In the genomic region with DNA sequence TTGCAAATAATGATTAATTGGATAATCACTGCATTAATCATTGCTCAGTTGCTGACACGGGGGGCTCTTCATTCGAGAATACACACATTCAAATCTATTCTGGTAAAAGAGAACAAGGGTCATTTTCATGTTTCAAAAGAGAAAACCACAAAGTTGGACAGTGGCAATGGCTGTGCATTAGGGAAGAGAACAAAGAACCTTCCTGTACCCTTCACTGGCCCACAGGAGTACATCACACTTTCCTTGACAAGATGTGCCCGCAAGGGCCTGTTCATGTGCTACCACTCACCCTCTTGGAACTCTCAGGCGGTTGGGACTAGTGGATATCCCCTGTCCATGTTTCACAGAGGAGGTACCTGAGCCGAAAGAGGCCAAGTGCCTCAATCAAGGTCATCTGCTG, we compare ENCODE assay signal across 33 cellular contexts.
"Had no signal": no experiment of that assay in that cellular context is flagged by ENCODE, and none has a peak within 500 bp of the region (broad histone marks: within the 10 kb centered on the region; RNA-seq: fewer than 3 reads in every experiment).

No MANE protein-coding gene starts in this region.

- H3K36me3 Mint-ChIP-seq: activated CD4-positive, alpha-beta memory T cell treated with anti-CD3 and anti-CD28 coated beads for 36 hours; activated naive CD4-positive, alpha-beta T cell treated with anti-CD3 and anti-CD28 coated beads, Interleukin-2, amount 50 U/mL, for 72 hours; activated naive CD8-positive, alpha-beta T cell treated with anti-CD3 and anti-CD28 coated beads for 36 hours had no signal

- ATAC-seq: activated CD8-positive, alpha-beta T cell treated with anti-CD3 and anti-CD28 coated beads for 36 hours; activated naive CD4-positive, alpha-beta T cell treated with anti-CD3 and anti-CD28 coated beads, Interleukin-2, amount 50 U/mL, for 72 hours; body of pancreas had no signal

- H3K27me3 ChIP-seq: adrenal gland, body of pancreas, cardiac muscle cell had no signal

- H3K4me3 Mint-ChIP-seq: activated B cell treated with CpG ODN at 0.5 μM for 24 hours; activated CD4-positive, alpha-beta memory T cell treated with anti-CD3 and anti-CD28 coated beads for 36 hours; activated CD4-positive, alpha-beta T cell treated with anti-CD3 and anti-CD28 coated beads, Interleukin-2, amount 10 ng/mL, durations not matched to agents 24 days and 14 days; activated CD8-positive, alpha-beta T cell treated with anti-CD3 and anti-CD28 coated beads for 36 hours; activated naive CD8-positive, alpha-beta T cell treated with anti-CD3 and anti-CD28 coated beads for 36 hours; central memory CD8-positive, alpha-beta T cell; T-helper 1 cell treated with Interleukin-12 subunit alpha and Interleukin-12 subunit beta and Interleukin-4 antibody, amounts not matched to agents 30 μg/mL and 1 μg/mL, for 36 hours; T-helper 2 cell treated with Interferon-gamma antibody and Interleukin-4, amounts not matched to agents 5 μg/mL and 100 μg/mL, for 36 hours had no signal

- H3K27ac ChIP-seq: adrenal gland, body of pancreas, cardiac muscle cell, VCaP had no signal

- H3K27me3 Mint-ChIP-seq: activated B cell treated with CpG ODN at 0.5 μM for 24 hours; activated CD4-positive, alpha-beta T cell treated with anti-CD3 and anti-CD28 coated beads, Interleukin-2, amount 10 ng/mL, durations not matched to agents 24 days and 14 days; activated CD8-positive, alpha-beta T cell treated with anti-CD3 and anti-CD28 coated beads for 36 hours; activated naive CD8-positive, alpha-beta T cell treated with anti-CD3 and anti-CD28 coated beads for 36 hours; central memory CD8-positive, alpha-beta T cell had no signal

- H3K4me1 Mint-ChIP-seq: activated B cell treated with CpG ODN at 0.5 μM for 24 hours; activated CD4-positive, alpha-beta T cell treated with anti-CD3 and anti-CD28 coated beads, Interleukin-2, amount 10 ng/mL, durations not matched to agents 24 days and 14 days; central memory CD8-positive, alpha-beta T cell had no signal

- H3K9me3 Mint-ChIP-seq: activated B cell treated with CpG ODN at 0.5 μM for 24 hours; activated CD4-positive, alpha-beta memory T cell treated with anti-CD3 and anti-CD28 coated beads for 36 hours; activated CD4-positive, alpha-beta T cell treated with anti-CD3 and anti-CD28 coated beads, Interleukin-2, amount 10 ng/mL, durations not matched to agents 24 days and 14 days; activated CD8-positive, alpha-beta T cell treated with anti-CD3 and anti-CD28 coated beads for 36 hours; activated naive CD4-positive, alpha-beta T cell treated with anti-CD3 and anti-CD28 coated beads, Interleukin-2, amount 50 U/mL, for 72 hours; activated naive CD8-positive, alpha-beta T cell treated with anti-CD3 and anti-CD28 coated beads for 36 hours; activated T-helper 2 cell treated with anti-CD3 and anti-CD28 coated beads, Interferon-gamma antibody, Interleukin-2, Interleukin-4, amounts not matched to agents 10 μg/mL and 5 μg/mL and 100 μg/mL, durations not matched to agents 14 hours and 24 hours and 36 hours; central memory CD8-positive, alpha-beta T cell; T-helper 1 cell treated with Interleukin-12 subunit alpha and Interleukin-12 subunit beta and Interleukin-4 antibody, amounts not matched to agents 30 μg/mL and 1 μg/mL, for 36 hours; T-helper 2 cell treated with Interferon-gamma antibody and Interleukin-4, amounts not matched to agents 5 μg/mL and 100 μg/mL, for 36 hours had no signal

- H3K9me3 ChIP-seq: adrenal gland, body of pancreas had no signal

- H3K36me3 ChIP-seq: cardiac muscle cell had no signal

- H3K4me3 ChIP-seq: adrenal gland, body of pancreas, cardiac muscle cell had no signal

- H3K27ac Mint-ChIP-seq: activated B cell treated with CpG ODN at 0.5 μM for 24 hours; activated CD4-positive, alpha-beta memory T cell treated with anti-CD3 and anti-CD28 coated beads for 36 hours; activated CD4-positive, alpha-beta T cell treated with anti-CD3 and anti-CD28 coated beads, Interleukin-2, amount 10 ng/mL, durations not matched to agents 24 days and 14 days; activated CD8-positive, alpha-beta T cell treated with anti-CD3 and anti-CD28 coated beads for 36 hours; activated naive CD4-positive, alpha-beta T cell treated with anti-CD3 and anti-CD28 coated beads, Interleukin-2, amount 50 U/mL, for 72 hours; activated naive CD8-positive, alpha-beta T cell treated with anti-CD3 and anti-CD28 coated beads for 36 hours; activated T-helper 2 cell treated with anti-CD3 and anti-CD28 coated beads, Interferon-gamma antibody, Interleukin-2, Interleukin-4, amounts not matched to agents 10 μg/mL and 5 μg/mL and 100 μg/mL, durations not matched to agents 14 hours and 24 hours and 36 hours; T-helper 1 cell treated with Interleukin-12 subunit alpha and Interleukin-12 subunit beta and Interleukin-4 antibody, amounts not matched to agents 30 μg/mL and 1 μg/mL, for 36 hours; T-helper 2 cell treated with Interferon-gamma antibody and Interleukin-4, amounts not matched to agents 5 μg/mL and 100 μg/mL, for 36 hours had no signal

- DNase-seq: activated B cell treated with CpG ODN at 0.5 μM for 24 hours; activated CD4-positive, alpha-beta memory T cell treated with anti-CD3 and anti-CD28 coated beads for 36 hours; activated CD4-positive, alpha-beta T cell treated with anti-CD3 and anti-CD28 coated beads for 4 hours; activated CD4-positive, alpha-beta T cell treated with anti-CD3 and anti-CD28 coated beads, Interleukin-2, amount 10 ng/mL, durations not matched to agents 24 days and 14 days; activated CD4-positive, alpha-beta T cell treated with anti-CD3 and anti-CD28 coated beads, Interleukin-2, amount 50 U/mL, for 1 hour; activated CD4-positive, alpha-beta T cell treated with anti-CD3 and anti-CD28 coated beads, Interleukin-2, amount 50 U/mL, for 4 hours; activated CD4-positive, CD25-positive, alpha-beta regulatory T cell treated with anti-CD3 and anti-CD28 coated beads, Interleukin-2, amount 50 U/mL, for 72 hours; activated CD8-positive, alpha-beta memory T cell treated with anti-CD3 and anti-CD28 coated beads, Interleukin-2, amount 50 U/mL, for 4 hours; activated CD8-positive, alpha-beta T cell treated with anti-CD3 and anti-CD28 coated beads for 36 hours; activated effector memory CD4-positive, alpha-beta T cell treated with Interleukin-2 at 50 U/mL for 16 hours; activated gamma-delta T cell; activated naive CD4-positive, alpha-beta T cell treated with anti-CD3 and anti-CD28 coated beads, Interleukin-2, amount 50 U/mL, for 16 hours; activated naive CD4-positive, alpha-beta T cell treated with Interleukin-2 at 50 U/mL for 16 hours; activated naive CD8-positive, alpha-beta T cell treated with anti-CD3 and anti-CD28 coated beads for 36 hours; activated T-cell treated with anti-CD3 and anti-CD28 coated beads for 4 hours; activated T-cell treated with anti-CD3 and anti-CD28 coated beads, Interleukin-2, amount 50 U/mL, for 1 hour; activated T-cell treated with anti-CD3 and anti-CD28 coated beads, Interleukin-2, amount 50 U/mL, for 48 hours; adrenal gland; amniotic stem cell; aorta; body of pancreas; caudate nucleus; cerebellar nuclear complex; T-helper 1 cell; T-helper 2 cell; T-helper 9 cell had no signal
